In genomic region chr6:31702819-31703716, GRCh38 we compare ENCODE assay signal across 8 cellular contexts. TPM values are rescaled to one million over a fixed set of nuclear protein-coding genes. Genes with fewer than 3 reads are reported as not detected.
A peak's percentile ranks its signal among the peaks of the same experiment; 100 is the strongest.
DNase-seq lines count a peak whose midpoint lies in the region; ATAC-seq, FAIRE-seq and TF ChIP-seq lines count a peak whose summit lies in the region.

ABHD16A (minus strand) TSS chr6:31703324; CDS start chr6:31703281, 43 bp downstream.

- peak; percentile 97 for DNase-seq in AG08396 (ENCODE audit: low spot score)
- peak; percentile 98 for DNase-seq in NCI-H510A treated with DMSO at 0.1 percent for 48 hours (lab: John Stamatoyannopoulos, UW)
- peak; percentile 94 to 97 for DNase-seq in activated CD4-positive, alpha-beta T cell treated with anti-CD3 and anti-CD28 coated beads for 24 hours (ENCODE audit: low read depth in 2 of 2)
- DNase-seq in chondrocyte (ENCODE audit: low spot score) = peak; percentile 98
- peak; percentile 99 for DNase-seq in kidney
- DNase-seq in stimulated activated CD4-positive, alpha-beta T cell treated with anti-CD3 and anti-CD28 coated beads, Interleukin-15, amount 100 ng/mL, for 24 hours = peak; percentile 99

- no peak for FAIRE-seq in kidney (lab: Jason Lieb, UNC)

- H3K4me3 ChIP-seq in kidney (ENCODE audit: low read length in 2 of 2) = peak within 1 kb of the TSS; percentile 89 to 96

- peak; percentile 80 for ATAC-seq in GM19043 (IDR thresholded peaks at IDR 0.05; ENCODE audit: low read depth, unreplicated experiment)
- ATAC-seq in HG03378 (IDR thresholded peaks at IDR 0.05; ENCODE audit: unreplicated experiment) = peak; percentile 80

- H3K27me3 Mint-ChIP-seq in chondrocyte (ENCODE audit: low read depth) = no peaks in the 10 kb centered on the region

- intact Hi-C loops in kidney (cut with DNase I) = no loop called here

- no peaks in the 10 kb centered on the region for H3K9me3 ChIP-seq in kidney (ENCODE audit: control insufficient read depth in 1 of 2, low read length in 2 of 2)

- H3K27ac Mint-ChIP-seq in chondrocyte (ENCODE audit: unreplicated experiment) = peak within 1 kb of the TSS; percentile 98

- peaks cover 26% of the 10 kb centered on the region for H3K4me1 Mint-ChIP-seq in chondrocyte (ENCODE audit: low read depth)

- no peaks in the 10 kb centered on the region for H3K36me3 ChIP-seq in kidney (ENCODE audit: control insufficient read depth in 1 of 2, insufficient read depth in 2 of 2, low read length in 2 of 2)

- peak within 1 kb of the TSS; percentile 99 for H3K4me3 Mint-ChIP-seq in chondrocyte (ENCODE audit: unreplicated experiment)

- H3K36me3 Mint-ChIP-seq in chondrocyte (ENCODE audit: low read depth) = no peaks in the 10 kb centered on the region

- peak; percentile 32 for TF ChIP-seq CTCF in chondrocyte (IDR thresholded peaks at IDR 0.05)
- peak; percentile 10 for TF ChIP-seq CTCF in kidney (IDR thresholded peaks at IDR 0.05; ENCODE audit: borderline replicate concordance, extremely low read depth, insufficient read depth)

- peak within 1 kb of the TSS; percentile 92 to 95 for H3K27ac ChIP-seq in kidney (ENCODE audit: low read depth in 2 of 2, low read length in 2 of 2)

- H3K4me1 ChIP-seq in kidney (ENCODE audit: control insufficient read depth in 1 of 2, insufficient read depth in 1 of 2, low read depth in 1 of 2, low read length in 2 of 2) = peaks cover 9 to 10% of the 10 kb centered on the region in 2 donors

- H3K9ac ChIP-seq in kidney (ENCODE audit: low read length in 2 of 2) = peak within 1 kb of the TSS; percentile 81 to 88

- no peaks in the 10 kb centered on the region for H3K9me3 Mint-ChIP-seq in chondrocyte (ENCODE audit: low read depth)

RNA-seq across cellular contexts. Expression of gene ABHD16A, which starts in this region (rescaled TPM):
- 27.8 to 33.9 TPM (median 32.3 TPM) in 3 replicates for total RNA-seq in chondrocyte
- total RNA-seq in kidney = 48.7 TPM
- 50.2 TPM for polyA plus RNA-seq in kidney (ENCODE audit: insufficient read depth, low read depth, low replicate concordance)

Comparison
In these comparisons a context has a peak if more than half of its experiments do, and no peak if none do; other contexts are left out.
1. Peak in every context shown above with its lines: DNase-seq, ATAC-seq, H3K4me3 ChIP-seq and H3K27ac ChIP-seq.